In the genomic region with DNA sequence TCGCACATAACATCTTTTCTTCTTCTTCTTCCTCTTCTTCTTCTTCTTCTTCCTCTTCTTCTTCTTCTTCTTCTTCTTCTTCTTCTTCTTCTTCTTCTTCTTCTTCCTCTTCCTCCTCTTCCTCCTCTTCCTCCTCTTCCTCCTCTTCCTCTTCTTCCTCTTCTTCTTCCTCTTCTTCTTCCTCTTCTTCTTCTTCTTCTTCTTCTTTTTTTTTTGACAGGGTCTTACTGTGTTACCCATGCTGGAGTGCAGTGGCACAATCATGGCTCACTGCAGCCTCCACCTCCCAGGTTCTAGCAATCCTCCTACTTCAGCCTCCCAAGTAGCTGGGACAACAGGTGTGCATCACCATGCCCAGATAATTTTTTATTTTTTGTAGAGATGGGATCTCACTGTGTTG, we compare ENCODE assay signal across 3 cellular contexts.
DNase-seq lines count a peak whose midpoint lies in the region; TF ChIP-seq lines count a peak whose summit lies in the region.
"Not testable (repeated sequence)": the region's sequence is repeated elsewhere in the genome, so short reads cannot be mapped to it uniquely, and the experiment has no call there.

No MANE protein-coding gene starts in this region.

- not testable (repeated sequence) for H3K4me3 ChIP-seq in HEK293 (ENCODE audit: low read depth, low read length); muscle layer of colon (ENCODE audit: low read depth in 1 of 2, low read length in 2 of 2)

- H3K9me3 ChIP-seq in HEK293 (ENCODE audit: control insufficient read depth, insufficient read depth, low read depth, low read length); muscle layer of colon (ENCODE audit: low read length): not testable (repeated sequence)

- DNase-seq in ureter (ENCODE audit: low spot score) = peak; percentile 19

- POLR2A ChIA-PET in HEK293 (lab: Yijun Ruan, JAX) = not testable (repeated sequence)

- not testable (repeated sequence) for H3K27ac ChIP-seq in HEK293 (ENCODE audit: extremely low read depth, low read depth, low read length)
- H3K27ac ChIP-seq in muscle layer of colon (ENCODE audit: low read depth, low read length) = peak overlapping the region; percentile 5

- not testable (repeated sequence) for H3K9ac ChIP-seq in muscle layer of colon (ENCODE audit: low read length)

- not testable (repeated sequence) for H3K36me3 ChIP-seq in HEK293 (ENCODE audit: control insufficient read depth in 2 of 2, insufficient read depth in 1 of 2, low read length in 2 of 2); muscle layer of colon (ENCODE audit: insufficient read depth, low read length)

- not testable (repeated sequence) for H3K4me1 ChIP-seq in HEK293 (ENCODE audit: control insufficient read depth, insufficient read depth, low read length)
- H3K4me1 ChIP-seq in muscle layer of colon (ENCODE audit: insufficient read depth, low read length) = peaks cover 54% of the 10 kb centered on the region

- not testable (repeated sequence) for H3K27me3 ChIP-seq in muscle layer of colon (ENCODE audit: control insufficient read depth in 1 of 2, insufficient read depth in 2 of 2, low read length in 2 of 2)

- CTCF ChIA-PET in HEK293 (lab: Yijun Ruan, JAX) = interaction anchor here (1.3 kb wide), 1 partner anchor 21 kb away, joined by 3 read pairs; no protein-coding TSS in a partner anchor

- not testable (repeated sequence) for TF ChIP-seq CTCF in HEK293 (tag by site-specific recombination; IDR thresholded peaks at IDR 0.05)

TF ChIP-seq in HEK293, 187 proteins besides CTCF, POLR2A, EP300 and RAD21:
- TF ChIP-seq, protein P1, sequence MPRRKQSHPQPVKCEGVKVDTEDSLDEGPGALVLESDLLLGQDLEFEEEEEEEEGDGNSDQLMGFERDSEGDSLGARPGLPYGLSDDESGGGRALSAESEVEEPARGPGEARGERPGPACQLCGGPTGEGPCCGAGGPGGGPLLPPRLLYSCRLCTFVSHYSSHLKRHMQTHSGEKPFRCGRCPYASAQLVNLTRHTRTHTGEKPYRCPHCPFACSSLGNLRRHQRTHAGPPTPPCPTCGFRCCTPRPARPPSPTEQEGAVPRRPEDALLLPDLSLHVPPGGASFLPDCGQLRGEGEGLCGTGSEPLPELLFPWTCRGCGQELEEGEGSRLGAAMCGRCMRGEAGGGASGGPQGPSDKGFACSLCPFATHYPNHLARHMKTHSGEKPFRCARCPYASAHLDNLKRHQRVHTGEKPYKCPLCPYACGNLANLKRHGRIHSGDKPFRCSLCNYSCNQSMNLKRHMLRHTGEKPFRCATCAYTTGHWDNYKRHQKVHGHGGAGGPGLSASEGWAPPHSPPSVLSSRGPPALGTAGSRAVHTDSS (tag by site-specific recombination; IDR thresholded peaks at IDR 0.05) = peak; percentile 94
